ENCODE assay signal across 1 cellular context in the genomic region with DNA sequence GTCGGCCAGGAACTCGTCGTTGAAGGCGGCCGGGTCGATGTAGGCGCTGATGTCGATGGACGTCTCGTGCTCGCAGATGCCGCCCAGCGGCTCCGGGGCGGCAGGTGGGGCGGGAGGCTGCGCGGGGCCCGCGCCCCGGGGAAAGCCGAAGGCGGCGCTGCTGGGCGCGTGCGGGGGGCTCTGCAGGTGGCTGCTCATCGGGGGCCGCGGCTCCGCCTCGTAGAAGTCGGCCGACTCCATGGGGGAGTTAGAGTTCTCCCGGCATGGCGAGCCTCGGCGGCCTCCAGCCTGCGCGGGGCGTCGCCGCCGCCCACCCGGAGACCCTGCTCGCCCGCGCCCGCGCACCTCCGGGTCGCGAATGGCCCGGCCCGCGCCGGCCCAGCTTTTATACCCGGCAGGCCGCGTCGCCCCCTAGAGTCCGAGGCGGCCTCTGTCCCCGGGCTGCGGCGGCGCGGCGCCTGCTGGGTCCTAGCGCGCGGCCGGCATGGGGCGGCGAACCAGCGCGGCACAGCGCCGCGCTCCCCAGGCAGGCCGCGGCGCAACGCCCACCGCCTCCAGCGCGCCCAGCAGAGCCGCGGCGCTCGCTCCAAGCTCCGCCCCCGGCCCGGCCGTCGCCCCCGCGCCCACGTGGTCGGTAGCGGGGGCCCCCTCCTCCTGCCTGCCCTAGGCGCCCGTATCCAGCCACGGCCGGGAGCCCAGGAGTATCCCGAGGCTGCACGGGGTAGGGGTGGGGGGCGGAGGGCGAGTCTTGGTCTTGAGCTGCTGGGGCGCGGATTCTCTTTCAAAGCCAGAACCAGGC.
A peak's percentile ranks its signal among the peaks of the same experiment; 100 is the strongest.
TF ChIP-seq lines count a peak whose summit lies in the region.

CEBPA (minus strand) TSS at position 360 of the 799 bp plus-strand sequence; CDS start at position 240, 120 bp downstream.

TF ChIP-seq in K562, 482 proteins besides CTCF, POLR2A, EP300 and RAD21 (continued from another document and continues in another):
- TF ChIP-seq, protein P1, sequence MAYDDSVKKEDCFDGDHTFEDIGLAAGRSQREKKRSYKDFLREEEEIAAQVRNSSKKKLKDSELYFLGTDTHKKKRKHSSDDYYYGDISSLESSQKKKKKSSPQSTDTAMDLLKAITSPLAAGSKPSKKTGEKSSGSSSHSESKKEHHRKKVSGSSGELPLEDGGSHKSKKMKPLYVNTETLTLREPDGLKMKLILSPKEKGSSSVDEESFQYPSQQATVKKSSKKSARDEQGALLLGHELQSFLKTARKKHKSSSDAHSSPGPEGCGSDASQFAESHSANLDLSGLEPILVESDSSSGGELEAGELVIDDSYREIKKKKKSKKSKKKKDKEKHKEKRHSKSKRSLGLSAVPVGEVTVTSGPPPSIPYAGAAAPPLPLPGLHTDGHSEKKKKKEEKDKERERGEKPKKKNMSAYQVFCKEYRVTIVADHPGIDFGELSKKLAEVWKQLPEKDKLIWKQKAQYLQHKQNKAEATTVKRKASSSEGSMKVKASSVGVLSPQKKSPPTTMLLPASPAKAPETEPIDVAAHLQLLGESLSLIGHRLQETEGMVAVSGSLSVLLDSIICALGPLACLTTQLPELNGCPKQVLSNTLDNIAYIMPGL (CRISPR knock-in tag; IDR thresholded peaks at IDR 0.05): no peak
- TF ChIP-seq CC2D1A (IDR thresholded peaks at IDR 0.05) (no peak), ZFP1 (CRISPR knock-in tag; IDR thresholded peaks at IDR 0.05) (no peak), ZNF165 (CRISPR knock-in tag; IDR thresholded peaks at IDR 0.05; ENCODE audit: borderline replicate concordance) (no peak), KLF1 (tag; IDR thresholded peaks at IDR 0.05) (no peak), RBM22 (IDR thresholded peaks at IDR 0.05; ENCODE audit: low read depth, low read length, poor library complexity, severe bottlenecking) (no peak), RBFOX2 (IDR thresholded peaks at IDR 0.05; ENCODE audit: low read depth, low read length) (peak; percentile 90), MYBL2 (IDR thresholded peaks at IDR 0.05; ENCODE audit: low read depth) (no peak), MYBL2 (CRISPR knock-in tag; IDR thresholded peaks at IDR 0.05; ENCODE audit: borderline replicate concordance) (no peak), TFE3 (CRISPR knock-in tag; IDR thresholded peaks at IDR 0.05) (no peak), NRF1 (conservative IDR thresholded peaks at IDR 0.05 in 1 of 2, IDR thresholded peaks at IDR 0.05 in 1 of 2) (peak in 1 of 2 experiments; percentile 74; a peak in 2 of 4 replicates), WHSC1 (IDR thresholded peaks at IDR 0.05; ENCODE audit: low read length) (no peak), CBX5 (IDR thresholded peaks at IDR 0.05; ENCODE audit: borderline replicate concordance, low read depth) (no peak), GMEB1 (CRISPR knock-in tag; IDR thresholded peaks at IDR 0.05) (peak; percentile 56; the same call in 1 of the 2 replicates), ELF4 (CRISPR knock-in tag; IDR thresholded peaks at IDR 0.05) (no peak), BRCA1 (IDR thresholded peaks at IDR 0.05) (no peak), BRCA1 (CRISPR knock-in tag; IDR thresholded peaks at IDR 0.05) (no peak), MCM7 (IDR thresholded peaks at IDR 0.05) (no peak), ZNF212 (CRISPR knock-in tag; IDR thresholded peaks at IDR 0.05) (no peak), IRF2 (CRISPR knock-in tag; IDR thresholded peaks at IDR 0.05) (no peak), RNF219 (CRISPR knock-in tag; IDR thresholded peaks at IDR 0.05) (no peak), SRSF7 (optimal IDR thresholded peaks at IDR 0.05; ENCODE audit: low read depth, low read length) (no peak), HEY1 (CRISPR knock-in tag; IDR thresholded peaks at IDR 0.05; ENCODE audit: borderline replicate concordance) (no peak), MITF (IDR thresholded peaks at IDR 0.05) (no peak), YBX1 (IDR thresholded peaks at IDR 0.05) (no peak), TRIM24 (IDR thresholded peaks at IDR 0.05) (no peak), SAP30 (IDR thresholded peaks at IDR 0.05; ENCODE audit: borderline replicate concordance, insufficient read depth, low read depth, low read length, poor library complexity, severe bottlenecking) (no peak), ELF1 (tag; IDR thresholded peaks at IDR 0.05) (no peak), ID3 (CRISPR knock-in tag; IDR thresholded peaks at IDR 0.05) (no peak), ID3 (tag; IDR thresholded peaks at IDR 0.05) (0 out of 2 replicates have a peak, but pooled peaks have one; percentile 39), POLR3A (IDR thresholded peaks at IDR 0.05; ENCODE audit: borderline replicate concordance, extremely low read depth, insufficient read depth, insufficient read length) (no peak), CLOCK (CRISPR knock-in tag; IDR thresholded peaks at IDR 0.05; ENCODE audit: borderline replicate concordance) (no peak), GABPB1 (CRISPR knock-in tag; IDR thresholded peaks at IDR 0.05) (no peak)
- TF ChIP-seq, protein P2, sequence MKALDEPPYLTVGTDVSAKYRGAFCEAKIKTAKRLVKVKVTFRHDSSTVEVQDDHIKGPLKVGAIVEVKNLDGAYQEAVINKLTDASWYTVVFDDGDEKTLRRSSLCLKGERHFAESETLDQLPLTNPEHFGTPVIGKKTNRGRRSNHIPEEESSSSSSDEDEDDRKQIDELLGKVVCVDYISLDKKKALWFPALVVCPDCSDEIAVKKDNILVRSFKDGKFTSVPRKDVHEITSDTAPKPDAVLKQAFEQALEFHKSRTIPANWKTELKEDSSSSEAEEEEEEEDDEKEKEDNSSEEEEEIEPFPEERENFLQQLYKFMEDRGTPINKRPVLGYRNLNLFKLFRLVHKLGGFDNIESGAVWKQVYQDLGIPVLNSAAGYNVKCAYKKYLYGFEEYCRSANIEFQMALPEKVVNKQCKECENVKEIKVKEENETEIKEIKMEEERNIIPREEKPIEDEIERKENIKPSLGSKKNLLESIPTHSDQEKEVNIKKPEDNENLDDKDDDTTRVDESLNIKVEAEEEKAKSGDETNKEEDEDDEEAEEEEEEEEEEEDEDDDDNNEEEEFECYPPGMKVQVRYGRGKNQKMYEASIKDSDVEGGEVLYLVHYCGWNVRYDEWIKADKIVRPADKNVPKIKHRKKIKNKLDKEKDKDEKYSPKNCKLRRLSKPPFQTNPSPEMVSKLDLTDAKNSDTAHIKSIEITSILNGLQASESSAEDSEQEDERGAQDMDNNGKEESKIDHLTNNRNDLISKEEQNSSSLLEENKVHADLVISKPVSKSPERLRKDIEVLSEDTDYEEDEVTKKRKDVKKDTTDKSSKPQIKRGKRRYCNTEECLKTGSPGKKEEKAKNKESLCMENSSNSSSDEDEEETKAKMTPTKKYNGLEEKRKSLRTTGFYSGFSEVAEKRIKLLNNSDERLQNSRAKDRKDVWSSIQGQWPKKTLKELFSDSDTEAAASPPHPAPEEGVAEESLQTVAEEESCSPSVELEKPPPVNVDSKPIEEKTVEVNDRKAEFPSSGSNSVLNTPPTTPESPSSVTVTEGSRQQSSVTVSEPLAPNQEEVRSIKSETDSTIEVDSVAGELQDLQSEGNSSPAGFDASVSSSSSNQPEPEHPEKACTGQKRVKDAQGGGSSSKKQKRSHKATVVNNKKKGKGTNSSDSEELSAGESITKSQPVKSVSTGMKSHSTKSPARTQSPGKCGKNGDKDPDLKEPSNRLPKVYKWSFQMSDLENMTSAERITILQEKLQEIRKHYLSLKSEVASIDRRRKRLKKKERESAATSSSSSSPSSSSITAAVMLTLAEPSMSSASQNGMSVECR (CRISPR knock-in tag; IDR thresholded peaks at IDR 0.05): no peak
- TF ChIP-seq, protein P3, sequence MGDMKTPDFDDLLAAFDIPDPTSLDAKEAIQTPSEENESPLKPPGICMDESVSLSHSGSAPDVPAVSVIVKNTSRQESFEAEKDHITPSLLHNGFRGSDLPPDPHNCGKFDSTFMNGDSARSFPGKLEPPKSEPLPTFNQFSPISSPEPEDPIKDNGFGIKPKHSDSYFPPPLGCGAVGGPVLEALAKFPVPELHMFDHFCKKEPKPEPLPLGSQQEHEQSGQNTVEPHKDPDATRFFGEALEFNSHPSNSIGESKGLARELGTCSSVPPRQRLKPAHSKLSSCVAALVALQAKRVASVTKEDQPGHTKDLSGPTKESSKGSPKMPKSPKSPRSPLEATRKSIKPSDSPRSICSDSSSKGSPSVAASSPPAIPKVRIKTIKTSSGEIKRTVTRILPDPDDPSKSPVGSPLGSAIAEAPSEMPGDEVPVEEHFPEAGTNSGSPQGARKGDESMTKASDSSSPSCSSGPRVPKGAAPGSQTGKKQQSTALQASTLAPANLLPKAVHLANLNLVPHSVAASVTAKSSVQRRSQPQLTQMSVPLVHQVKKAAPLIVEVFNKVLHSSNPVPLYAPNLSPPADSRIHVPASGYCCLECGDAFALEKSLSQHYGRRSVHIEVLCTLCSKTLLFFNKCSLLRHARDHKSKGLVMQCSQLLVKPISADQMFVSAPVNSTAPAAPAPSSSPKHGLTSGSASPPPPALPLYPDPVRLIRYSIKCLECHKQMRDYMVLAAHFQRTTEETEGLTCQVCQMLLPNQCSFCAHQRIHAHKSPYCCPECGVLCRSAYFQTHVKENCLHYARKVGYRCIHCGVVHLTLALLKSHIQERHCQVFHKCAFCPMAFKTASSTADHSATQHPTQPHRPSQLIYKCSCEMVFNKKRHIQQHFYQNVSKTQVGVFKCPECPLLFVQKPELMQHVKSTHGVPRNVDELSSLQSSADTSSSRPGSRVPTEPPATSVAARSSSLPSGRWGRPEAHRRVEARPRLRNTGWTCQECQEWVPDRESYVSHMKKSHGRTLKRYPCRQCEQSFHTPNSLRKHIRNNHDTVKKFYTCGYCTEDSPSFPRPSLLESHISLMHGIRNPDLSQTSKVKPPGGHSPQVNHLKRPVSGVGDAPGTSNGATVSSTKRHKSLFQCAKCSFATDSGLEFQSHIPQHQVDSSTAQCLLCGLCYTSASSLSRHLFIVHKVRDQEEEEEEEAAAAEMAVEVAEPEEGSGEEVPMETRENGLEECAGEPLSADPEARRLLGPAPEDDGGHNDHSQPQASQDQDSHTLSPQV (IDR thresholded peaks at IDR 0.05): 0 out of 2 replicates have a peak, but pooled peaks have one; percentile 43
